ENCODE assay signal across 12 cellular contexts in genomic region chr16:19810817-19811731, GRCh38.
DNase-seq lines count a peak whose midpoint lies in the region; ATAC-seq and TF ChIP-seq lines count a peak whose summit lies in the region.
"Had no signal": no experiment of that assay in that cellular context is flagged by ENCODE, and none has a peak within 500 bp of the region (broad histone marks: within the 10 kb centered on the region; RNA-seq: fewer than 3 reads in every experiment).

No MANE protein-coding gene starts in this region.

- TF ChIP-seq EP300 in esophagus muscularis mucosa (IDR thresholded peaks at IDR 0.05), result no peak

- H3K27me3 ChIP-seq in SJCRH30, result no peaks in the 10 kb centered on the region
- H3K27me3 ChIP-seq in psoas muscle (ENCODE audit: insufficient read depth in 3 of 3, low read length in 2 of 3), result no peaks in the 10 kb centered on the region
- no peaks in the 10 kb centered on the region for H3K27me3 ChIP-seq in esophagus muscularis mucosa
- H3K27me3 ChIP-seq: transverse colon had no signal

- ATAC-seq in psoas muscle (no peak), GM18907 (IDR thresholded peaks at IDR 0.05; ENCODE audit: unreplicated experiment) (no peak), GM18867 (IDR thresholded peaks at IDR 0.05; ENCODE audit: unreplicated experiment) (no peak)
- ATAC-seq: GM23338 had no signal

- peaks cover 3% of the 10 kb centered on the region; the same call in 1 of the 2 replicates for H3K9me3 ChIP-seq in SJCRH30 (replicated peaks)
- peaks cover 4% of the 10 kb centered on the region for H3K9me3 ChIP-seq in psoas muscle
- peaks cover 0 to 11% (median 0%) of the 10 kb centered on the region in 4 donors for H3K9me3 ChIP-seq in esophagus muscularis mucosa
- H3K9me3 ChIP-seq: transverse colon had no signal

- intact Hi-C loops in psoas muscle (cut with DNase I) (no loop called here), esophagus muscularis mucosa (cut with DNase I) (no loop called here)

- H3K4me1 ChIP-seq in SJCRH30 (peaks cover 15% of the 10 kb centered on the region), psoas muscle (peaks cover 37% of the 10 kb centered on the region), esophagus muscularis mucosa (peaks cover 6 to 9% (median 7%) of the 10 kb centered on the region in 4 donors)
- H3K4me1 ChIP-seq: transverse colon had no signal

- WGBS in psoas muscle, 3 donors, result 75 to 77% (median 75%) methylated on average over 13 of the region's 13 CpGs
- WGBS in esophagus muscularis mucosa, result 75% methylated on average over 13 of the region's 13 CpGs

- H3K4me3 ChIP-seq in SJCRH30 (no peak overlapping the region), psoas muscle (no peak overlapping the region), esophagus muscularis mucosa (no peak overlapping the region)
- H3K4me3 ChIP-seq: GM23338, transverse colon had no signal

- H3K27ac ChIP-seq in SJCRH30, result 0 out of 2 replicates have a peak overlapping the region, but pooled peaks have one; percentile 9
- H3K27ac ChIP-seq in psoas muscle, result peak overlapping the region; percentile 91
- H3K27ac ChIP-seq in esophagus muscularis mucosa (replicated peaks in 1 of 4), result no peak overlapping the region
- H3K27ac ChIP-seq: transverse colon had no signal

- TF ChIP-seq POLR2A in esophagus muscularis mucosa (IDR thresholded peaks at IDR 0.05; ENCODE audit: low read depth), result no peak

- peak; percentile 76 for DNase-seq in EH (ENCODE audit: low read depth)
- DNase-seq in SJCRH30, result peak; percentile 43 to 45
- DNase-seq in fibroblast of peridontal ligament (ENCODE audit: extremely low read depth), result peak; percentile 31
- DNase-seq in psoas muscle, result no peak
- DNase-seq in esophagus muscularis mucosa (ENCODE audit: extremely low spot score), result no peak
- no peak for DNase-seq in NCI-H146 (lab: John Stamatoyannopoulos, UW)
- DNase-seq: activated CD4-positive, alpha-beta memory T cell treated with anti-CD3 and anti-CD28 coated beads, Interleukin-2, amount 10 ng/mL, durations not matched to agents 7 days and 5 days; NCI-H1930; transverse colon had no signal

- no peak for TF ChIP-seq CTCF in psoas muscle (IDR thresholded peaks at IDR 0.05)
- TF ChIP-seq CTCF in esophagus muscularis mucosa (IDR thresholded peaks at IDR 0.05), result no peak

- H3K36me3 ChIP-seq in SJCRH30 (no peaks in the 10 kb centered on the region), psoas muscle (ENCODE audit: insufficient read depth in 1 of 2, low read depth in 1 of 2) (no peaks in the 10 kb centered on the region), esophagus muscularis mucosa (no peaks in the 10 kb centered on the region)
- H3K36me3 ChIP-seq: transverse colon had no signal

Comparison
In these comparisons a context has a peak if more than half of its experiments do, and no peak if none do; other contexts are left out.
1. DNase-seq: peak in EH (single experiment), SJCRH30 (2 of 2) and fibroblast of peridontal ligament (single experiment); none in psoas muscle (0 of 2), esophagus muscularis mucosa (single experiment) and NCI-H146 (single experiment).
2. H3K27ac ChIP-seq: peak in SJCRH30 (single experiment) and psoas muscle (single experiment); none in esophagus muscularis mucosa (0 of 4).